In the genomic region with DNA sequence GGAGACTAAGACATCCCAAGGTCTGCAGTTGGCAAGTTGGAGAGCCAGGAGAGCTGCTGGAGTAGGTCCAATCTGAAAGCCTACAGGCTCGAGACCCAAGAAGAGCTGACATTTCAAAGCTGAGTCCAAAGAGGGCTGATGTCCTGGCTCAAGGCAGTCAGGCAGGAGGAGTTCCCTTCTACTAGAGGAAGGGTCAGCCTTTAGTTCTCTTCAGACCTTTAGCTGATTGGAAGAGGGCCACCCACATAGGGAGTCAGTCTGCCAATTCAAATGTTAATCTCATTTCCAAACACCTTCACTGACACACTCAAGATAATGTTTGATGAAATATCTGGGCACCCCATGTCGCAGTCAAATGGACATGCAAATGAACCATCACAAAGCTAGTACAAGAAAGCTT, we compare ENCODE assay signal across 18 cellular contexts.
DNase-seq lines count a peak whose midpoint lies in the region; ATAC-seq and TF ChIP-seq lines count a peak whose summit lies in the region.
"Had no signal": no experiment of that assay in that cellular context is flagged by ENCODE, and none has a peak within 500 bp of the region (broad histone marks: within the 10 kb centered on the region; RNA-seq: fewer than 3 reads in every experiment).

No MANE protein-coding gene starts in this region.

- H3K27ac ChIP-seq in GM23338 (ENCODE audit: low read depth) (no peak overlapping the region), Karpas-422 (ENCODE audit: low read length) (no peak overlapping the region), smooth muscle cell (ENCODE audit: low read depth) (no peak overlapping the region)
- H3K27ac ChIP-seq: BLaER1 had no signal

- H3K9me2 ChIP-seq in GM23338 (ENCODE audit: insufficient read depth) (peaks cover 10% of the 10 kb centered on the region), Karpas-422 (replicated peaks; ENCODE audit: insufficient read depth, low read length) (no peaks in the 10 kb centered on the region)

- no peak overlapping the region for H3K4me3 Mint-ChIP-seq in GM23338
- H3K4me3 Mint-ChIP-seq: CD14-positive monocyte; CD4-positive, alpha-beta memory T cell; CD4-positive, CD25-positive, alpha-beta regulatory T cell; CD8-positive, alpha-beta memory T cell had no signal

- H3K9ac ChIP-seq in Karpas-422 (ENCODE audit: low read length) (no peak overlapping the region), smooth muscle cell (ENCODE audit: low read depth) (no peak overlapping the region)
- H3K9ac ChIP-seq: BLaER1 had no signal

- H3F3A ChIP-seq in GM23338 (replicated peaks; ENCODE audit: low read depth) (no peaks in the 10 kb centered on the region), smooth muscle cell (ENCODE audit: low read depth) (no peaks in the 10 kb centered on the region)

- DNase-seq in GM23338 (ENCODE audit: low spot score) (no peak), Karpas-422 (peak; percentile 21), GM19240 (ENCODE audit: insufficient read length, low spot score) (no peak), smooth muscle cell (lab: John Stamatoyannopoulos, UW; ENCODE audit: unreplicated experiment) (no peak)
- DNase-seq: 8988T; ACHN; BE2C; C1 segment of cervical spinal cord; Calu3; CD4-positive, alpha-beta memory T cell; CD4-positive, CD25-positive, alpha-beta regulatory T cell; CD8-positive, alpha-beta memory T cell; COR-L47; DMS79 treated with DMSO at 0.1 percent for 48 hours; GF-D8 had no signal

- no peak for TF ChIP-seq CTCF in GM23338 (conservative IDR thresholded peaks at IDR 0.05; ENCODE audit: low read depth in 2 of 2)
- no peak for TF ChIP-seq CTCF in smooth muscle cell (IDR thresholded peaks at IDR 0.05; ENCODE audit: borderline replicate concordance, insufficient read depth, poor library complexity, severe bottlenecking)

- ATAC-seq in GM23338, result peak; percentile 52; the same call in 2 of the 3 replicates
- no peak for ATAC-seq in GM18498 (IDR thresholded peaks at IDR 0.05; ENCODE audit: unreplicated experiment)

- H3K9me3 ChIP-seq in Karpas-422 (ENCODE audit: low read length), result no peaks in the 10 kb centered on the region
- no peaks in the 10 kb centered on the region for H3K9me3 ChIP-seq in smooth muscle cell (replicated peaks; ENCODE audit: low read depth)
- H3K9me3 ChIP-seq: BE2C, BLaER1 had no signal

- peaks cover 3% of the 10 kb centered on the region for H3K27me3 Mint-ChIP-seq in GM23338 (ENCODE audit: insufficient read depth, low read depth, poor library complexity)

- H3K4me1 Mint-ChIP-seq in GM23338, result peaks cover 8% of the 10 kb centered on the region
- H3K4me1 Mint-ChIP-seq: CD14-positive monocyte; CD4-positive, alpha-beta memory T cell; CD4-positive, CD25-positive, alpha-beta regulatory T cell; CD8-positive, alpha-beta memory T cell had no signal

- H3K36me3 ChIP-seq in GM23338 (ENCODE audit: insufficient read depth), result no peaks in the 10 kb centered on the region
- H3K36me3 ChIP-seq in Karpas-422 (ENCODE audit: insufficient read depth, low read length), result no peaks in the 10 kb centered on the region
- H3K36me3 ChIP-seq in smooth muscle cell (ENCODE audit: low read depth), result no peaks in the 10 kb centered on the region
- H3K36me3 ChIP-seq: BE2C, BLaER1 had no signal

- H3K4me3 ChIP-seq in GM23338 (no peak overlapping the region), Karpas-422 (ENCODE audit: low read length) (no peak overlapping the region), smooth muscle cell (no peak overlapping the region)
- H3K4me3 ChIP-seq: BLaER1 had no signal

- H2AFZ ChIP-seq in GM23338 (no peak overlapping the region), Karpas-422 (ENCODE audit: low read length) (no peak overlapping the region), smooth muscle cell (ENCODE audit: low read depth) (no peak overlapping the region)

- no peaks in the 10 kb centered on the region for H3K36me3 Mint-ChIP-seq in GM23338 (ENCODE audit: low read depth)
- H3K36me3 Mint-ChIP-seq: CD14-positive monocyte; CD4-positive, alpha-beta memory T cell; CD4-positive, CD25-positive, alpha-beta regulatory T cell; CD8-positive, alpha-beta memory T cell had no signal

- WGBS in smooth muscle cell (ENCODE audit: low lambda C conversion rate), result 86% methylated on average over 2 of the region's 2 CpGs

- no peaks in the 10 kb centered on the region for H3K9me3 Mint-ChIP-seq in GM23338

- no peaks in the 10 kb centered on the region for H4K20me1 ChIP-seq in GM23338 (replicated peaks; ENCODE audit: insufficient read depth)
- no peaks in the 10 kb centered on the region for H4K20me1 ChIP-seq in Karpas-422 (ENCODE audit: insufficient read depth, low read depth, low read length)
- no peaks in the 10 kb centered on the region for H4K20me1 ChIP-seq in smooth muscle cell (ENCODE audit: low read depth)

- H3K79me2 ChIP-seq in GM23338 (replicated peaks; ENCODE audit: insufficient read depth), result no peaks in the 10 kb centered on the region
- H3K79me2 ChIP-seq in Karpas-422 (ENCODE audit: low read length), result no peaks in the 10 kb centered on the region
- H3K79me2 ChIP-seq in smooth muscle cell (ENCODE audit: low read depth), result no peaks in the 10 kb centered on the region

- H3K4me2 ChIP-seq in GM23338, result 0 out of 2 replicates have a peak overlapping the region, but pooled peaks have one; percentile 26
- no peak overlapping the region for H3K4me2 ChIP-seq in Karpas-422 (ENCODE audit: low read depth, low read length, poor library complexity, severe bottlenecking)
- no peak overlapping the region for H3K4me2 ChIP-seq in smooth muscle cell
- H3K4me2 ChIP-seq: BLaER1 had no signal

- no peak overlapping the region for H3K27ac Mint-ChIP-seq in GM23338
- H3K27ac Mint-ChIP-seq: CD14-positive monocyte; CD4-positive, alpha-beta memory T cell; CD4-positive, CD25-positive, alpha-beta regulatory T cell; CD8-positive, alpha-beta memory T cell had no signal

- H3K4me1 ChIP-seq in GM23338 (ENCODE audit: insufficient read depth) (peaks cover 12% of the 10 kb centered on the region), Karpas-422 (ENCODE audit: low read length) (no peaks in the 10 kb centered on the region), smooth muscle cell (ENCODE audit: low read depth) (no peaks in the 10 kb centered on the region)
- H3K4me1 ChIP-seq: BE2C, BLaER1 had no signal

- H3K27me3 ChIP-seq in GM23338 (ENCODE audit: insufficient read depth), result no peaks in the 10 kb centered on the region
- no peaks in the 10 kb centered on the region for H3K27me3 ChIP-seq in Karpas-422 (ENCODE audit: low read length)
- H3K27me3 ChIP-seq in smooth muscle cell (ENCODE audit: low read depth), result no peaks in the 10 kb centered on the region
- H3K27me3 ChIP-seq: BLaER1 had no signal

TF ChIP-seq in GM23338, 12 proteins besides CTCF, POLR2A, EP300 and RAD21 (continues in another document):
- no peak for TF ChIP-seq EZH2 (IDR thresholded peaks at IDR 0.05; ENCODE audit: low read depth, unreplicated experiment)
- no peak for TF ChIP-seq STAT1 (IDR thresholded peaks at IDR 0.05; ENCODE audit: unreplicated experiment)
